In genomic region chr17:5373112-5373511, GRCh38 we compare ENCODE assay signal across 1 cellular context.
TF ChIP-seq lines count a peak whose summit lies in the region.

No MANE protein-coding gene starts in this region.

TF ChIP-seq in GM12878, 131 proteins besides CTCF, POLR2A, EP300 and RAD21 (continued from another document):
- TF ChIP-seq NBN (IDR thresholded peaks at IDR 0.05), result no peak
- TF ChIP-seq NR2F1 (conservative IDR thresholded peaks at IDR 0.05), result no peak
- TF ChIP-seq ZNF384 (IDR thresholded peaks at IDR 0.05; ENCODE audit: borderline replicate concordance, low read depth, low read length), result no peak
- TF ChIP-seq IRF4 (IDR thresholded peaks at IDR 0.05; ENCODE audit: low read depth, low read length), result no peak
- no peak for TF ChIP-seq STAT1 (conservative IDR thresholded peaks at IDR 0.05)
- TF ChIP-seq, protein P1, sequence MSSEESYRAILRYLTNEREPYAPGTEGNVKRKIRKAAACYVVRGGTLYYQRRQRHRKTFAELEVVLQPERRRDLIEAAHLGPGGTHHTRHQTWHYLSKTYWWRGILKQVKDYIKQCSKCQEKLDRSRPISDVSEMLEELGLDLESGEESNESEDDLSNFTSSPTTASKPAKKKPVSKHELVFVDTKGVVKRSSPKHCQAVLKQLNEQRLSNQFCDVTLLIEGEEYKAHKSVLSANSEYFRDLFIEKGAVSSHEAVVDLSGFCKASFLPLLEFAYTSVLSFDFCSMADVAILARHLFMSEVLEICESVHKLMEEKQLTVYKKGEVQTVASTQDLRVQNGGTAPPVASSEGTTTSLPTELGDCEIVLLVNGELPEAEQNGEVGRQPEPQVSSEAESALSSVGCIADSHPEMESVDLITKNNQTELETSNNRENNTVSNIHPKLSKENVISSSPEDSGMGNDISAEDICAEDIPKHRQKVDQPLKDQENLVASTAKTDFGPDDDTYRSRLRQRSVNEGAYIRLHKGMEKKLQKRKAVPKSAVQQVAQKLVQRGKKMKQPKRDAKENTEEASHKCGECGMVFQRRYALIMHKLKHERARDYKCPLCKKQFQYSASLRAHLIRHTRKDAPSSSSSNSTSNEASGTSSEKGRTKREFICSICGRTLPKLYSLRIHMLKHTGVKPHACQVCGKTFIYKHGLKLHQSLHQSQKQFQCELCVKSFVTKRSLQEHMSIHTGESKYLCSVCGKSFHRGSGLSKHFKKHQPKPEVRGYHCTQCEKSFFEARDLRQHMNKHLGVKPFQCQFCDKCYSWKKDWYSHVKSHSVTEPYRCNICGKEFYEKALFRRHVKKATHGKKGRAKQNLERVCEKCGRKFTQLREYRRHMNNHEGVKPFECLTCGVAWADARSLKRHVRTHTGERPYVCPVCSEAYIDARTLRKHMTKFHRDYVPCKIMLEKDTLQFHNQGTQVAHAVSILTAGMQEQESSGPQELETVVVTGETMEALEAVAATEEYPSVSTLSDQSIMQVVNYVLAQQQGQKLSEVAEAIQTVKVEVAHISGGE (CRISPR knock-in tag; IDR thresholded peaks at IDR 0.05), result no peak
- TF ChIP-seq SP1 (IDR thresholded peaks at IDR 0.05; ENCODE audit: low read depth, low read length), result no peak
- TF ChIP-seq, protein P2, sequence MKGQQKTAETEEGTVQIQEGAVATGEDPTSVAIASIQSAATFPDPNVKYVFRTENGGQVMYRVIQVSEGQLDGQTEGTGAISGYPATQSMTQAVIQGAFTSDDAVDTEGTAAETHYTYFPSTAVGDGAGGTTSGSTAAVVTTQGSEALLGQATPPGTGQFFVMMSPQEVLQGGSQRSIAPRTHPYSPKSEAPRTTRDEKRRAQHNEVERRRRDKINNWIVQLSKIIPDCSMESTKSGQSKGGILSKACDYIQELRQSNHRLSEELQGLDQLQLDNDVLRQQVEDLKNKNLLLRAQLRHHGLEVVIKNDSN (IDR thresholded peaks at IDR 0.05; ENCODE audit: borderline replicate concordance, extremely low read length, insufficient read depth, low read depth, low read length), result no peak
- 0 out of 2 replicates have a peak, but pooled peaks have one; percentile 47 for TF ChIP-seq STAT3 (IDR thresholded peaks at IDR 0.05; ENCODE audit: low read depth, low read length)
- TF ChIP-seq RELA (IDR thresholded peaks at IDR 0.05; ENCODE audit: borderline replicate concordance, partially characterized antibody), result no peak
- no peak for TF ChIP-seq ZSCAN29 (IDR thresholded peaks at IDR 0.05)
- TF ChIP-seq NRF1 (conservative IDR thresholded peaks at IDR 0.05; ENCODE audit: low read depth, low read length), result no peak
- TF ChIP-seq CBX3 (IDR thresholded peaks at IDR 0.05; ENCODE audit: borderline replicate concordance, low read depth), result no peak
